Comparison of ENCODE assay signal across 17 cellular contexts in genomic region chr13:75145926-75146325, GRCh38.
"Had no signal": no experiment of that assay in that cellular context is flagged by ENCODE, and none has a peak within 500 bp of the region (broad histone marks: within the 10 kb centered on the region; RNA-seq: fewer than 3 reads in every experiment).

No MANE protein-coding gene starts in this region.

- H3K9me3 ChIP-seq: gastroesophageal sphincter, ovary, stomach, vagina had no signal

- H3K4me1 Mint-ChIP-seq: activated CD4-positive, alpha-beta T cell treated with anti-CD3 and anti-CD28 coated beads, Interleukin-2, amount 10 ng/mL, durations not matched to agents 24 days and 14 days; activated naive CD8-positive, alpha-beta T cell treated with anti-CD3 and anti-CD28 coated beads, Interleukin-2, amount 50 U/mL, for 24 hours; neural crest cell had no signal

- H3K4me3 ChIP-seq: gastroesophageal sphincter, ovary, stomach, vagina had no signal

- ATAC-seq: activated naive CD8-positive, alpha-beta T cell treated with anti-CD3 and anti-CD28 coated beads, Interleukin-2, amount 50 U/mL, for 24 hours; gastroesophageal sphincter; WTC11 had no signal

- H3K27ac ChIP-seq: gastroesophageal sphincter, ovary, stomach, vagina had no signal

- H3K27me3 ChIP-seq: gastroesophageal sphincter, ovary, stomach, vagina had no signal

- H3K36me3 ChIP-seq: gastroesophageal sphincter, ovary, stomach, vagina had no signal

- H3K27ac Mint-ChIP-seq: activated CD4-positive, alpha-beta T cell treated with anti-CD3 and anti-CD28 coated beads, Interleukin-2, amount 10 ng/mL, durations not matched to agents 24 days and 14 days; activated naive CD8-positive, alpha-beta T cell treated with anti-CD3 and anti-CD28 coated beads, Interleukin-2, amount 50 U/mL, for 24 hours; endodermal cell; T-helper 1 cell treated with Interleukin-12 subunit alpha and Interleukin-12 subunit beta and Interleukin-4 antibody, amounts not matched to agents 30 μg/mL and 1 μg/mL, for 36 hours; WTC11 had no signal

- H3K27me3 Mint-ChIP-seq: activated CD4-positive, alpha-beta T cell treated with anti-CD3 and anti-CD28 coated beads, Interleukin-2, amount 10 ng/mL, durations not matched to agents 24 days and 14 days had no signal

- H3K4me1 ChIP-seq: gastroesophageal sphincter, stomach had no signal

- H3K36me3 Mint-ChIP-seq: WTC11 had no signal

- H3K4me3 Mint-ChIP-seq: activated CD4-positive, alpha-beta T cell treated with anti-CD3 and anti-CD28 coated beads, Interleukin-2, amount 10 ng/mL, durations not matched to agents 24 days and 14 days; activated naive CD8-positive, alpha-beta T cell treated with anti-CD3 and anti-CD28 coated beads, Interleukin-2, amount 50 U/mL, for 24 hours; endodermal cell; neural crest cell; T-helper 1 cell treated with Interleukin-12 subunit alpha and Interleukin-12 subunit beta and Interleukin-4 antibody, amounts not matched to agents 30 μg/mL and 1 μg/mL, for 36 hours; WTC11 had no signal

- DNase-seq: activated CD4-positive, alpha-beta T cell treated with anti-CD3 and anti-CD28 coated beads, Interleukin-2, amount 10 ng/mL, durations not matched to agents 24 days and 14 days; activated naive CD4-positive, alpha-beta T cell treated with Interleukin-2 at 50 U/mL for 16 hours; activated naive CD8-positive, alpha-beta T cell treated with anti-CD3 and anti-CD28 coated beads, Interleukin-2, amount 50 U/mL, for 24 hours; central memory CD4-positive, alpha-beta T cell; dermis blood vessel endothelial cell; endodermal cell; erythroblast; mesendoderm; ovary; stimulated activated CD4-positive, alpha-beta T cell treated with anti-CD3 and anti-CD28 coated beads, Interleukin-15, amount 100 ng/mL, for 24 hours; stimulated activated CD4-positive, alpha-beta T cell treated with anti-CD3 and anti-CD28 coated beads, Interleukin-4, amount 100 ng/mL, for 4 hours; stomach had no signal

- H3K9me3 Mint-ChIP-seq: activated CD4-positive, alpha-beta T cell treated with anti-CD3 and anti-CD28 coated beads, Interleukin-2, amount 10 ng/mL, durations not matched to agents 24 days and 14 days; activated naive CD8-positive, alpha-beta T cell treated with anti-CD3 and anti-CD28 coated beads, Interleukin-2, amount 50 U/mL, for 24 hours; endodermal cell; T-helper 1 cell treated with Interleukin-12 subunit alpha and Interleukin-12 subunit beta and Interleukin-4 antibody, amounts not matched to agents 30 μg/mL and 1 μg/mL, for 36 hours had no signal
